Comparison of ENCODE assay signal across 2 cellular contexts in the genomic region with DNA sequence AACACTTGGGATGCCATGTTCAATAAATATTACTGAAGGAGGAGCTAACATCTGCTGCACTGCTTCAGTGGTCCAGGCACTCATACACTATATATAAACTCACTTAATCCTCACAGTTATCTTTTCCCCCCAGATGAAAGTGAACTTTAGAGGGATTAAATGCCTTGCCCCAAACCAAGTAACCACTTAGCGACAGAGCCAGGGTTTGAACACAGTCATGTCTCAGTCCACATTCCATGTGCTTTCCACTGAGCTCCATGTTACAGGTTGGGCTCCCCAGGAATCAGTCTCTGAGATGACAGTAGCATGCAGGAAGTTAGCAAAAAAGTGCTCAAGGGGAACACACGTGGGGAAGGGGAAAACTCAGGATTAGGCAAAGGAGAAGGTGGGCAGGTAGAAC.
TF ChIP-seq lines count a peak whose summit lies in the region.

No MANE protein-coding gene starts in this region.

TF ChIP-seq in IMR-90, 13 proteins besides CTCF, POLR2A, EP300 and RAD21 (continued from another document):
- no peak for TF ChIP-seq MAZ (IDR thresholded peaks at IDR 0.05; ENCODE audit: borderline replicate concordance, low read depth, low read length)
- no peak for TF ChIP-seq MXI1 (IDR thresholded peaks at IDR 0.05; ENCODE audit: borderline replicate concordance, low read depth, low read length)
- TF ChIP-seq, protein P1, sequence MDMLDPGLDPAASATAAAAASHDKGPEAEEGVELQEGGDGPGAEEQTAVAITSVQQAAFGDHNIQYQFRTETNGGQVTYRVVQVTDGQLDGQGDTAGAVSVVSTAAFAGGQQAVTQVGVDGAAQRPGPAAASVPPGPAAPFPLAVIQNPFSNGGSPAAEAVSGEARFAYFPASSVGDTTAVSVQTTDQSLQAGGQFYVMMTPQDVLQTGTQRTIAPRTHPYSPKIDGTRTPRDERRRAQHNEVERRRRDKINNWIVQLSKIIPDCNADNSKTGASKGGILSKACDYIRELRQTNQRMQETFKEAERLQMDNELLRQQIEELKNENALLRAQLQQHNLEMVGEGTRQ (IDR thresholded peaks at IDR 0.05; ENCODE audit: low read depth, low read length) = no peak
- no peak for TF ChIP-seq BHLHE40 (IDR thresholded peaks at IDR 0.05; ENCODE audit: low read depth, low read length)
- no peak for TF ChIP-seq CEBPB (IDR thresholded peaks at IDR 0.05; ENCODE audit: low read depth, low read length)
- no peak for TF ChIP-seq RFX5 (IDR thresholded peaks at IDR 0.05; ENCODE audit: low read depth, low read length)
- no peak for TF ChIP-seq FOS (IDR thresholded peaks at IDR 0.05; ENCODE audit: low read depth, low read length)
- no peak for TF ChIP-seq MAFK (IDR thresholded peaks at IDR 0.05; ENCODE audit: low read depth, low read length)
- TF ChIP-seq SMC3 (IDR thresholded peaks at IDR 0.05; ENCODE audit: low read depth, low read length) = no peak
- no peak for TF ChIP-seq NFE2L2 (IDR thresholded peaks at IDR 0.05; ENCODE audit: low read depth, low read length)
- TF ChIP-seq CHD1 (IDR thresholded peaks at IDR 0.05; ENCODE audit: low read depth, low read length) = no peak
- TF ChIP-seq, protein P2, sequence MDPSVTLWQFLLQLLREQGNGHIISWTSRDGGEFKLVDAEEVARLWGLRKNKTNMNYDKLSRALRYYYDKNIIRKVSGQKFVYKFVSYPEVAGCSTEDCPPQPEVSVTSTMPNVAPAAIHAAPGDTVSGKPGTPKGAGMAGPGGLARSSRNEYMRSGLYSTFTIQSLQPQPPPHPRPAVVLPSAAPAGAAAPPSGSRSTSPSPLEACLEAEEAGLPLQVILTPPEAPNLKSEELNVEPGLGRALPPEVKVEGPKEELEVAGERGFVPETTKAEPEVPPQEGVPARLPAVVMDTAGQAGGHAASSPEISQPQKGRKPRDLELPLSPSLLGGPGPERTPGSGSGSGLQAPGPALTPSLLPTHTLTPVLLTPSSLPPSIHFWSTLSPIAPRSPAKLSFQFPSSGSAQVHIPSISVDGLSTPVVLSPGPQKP (IDR thresholded peaks at IDR 0.05; ENCODE audit: borderline replicate concordance, low read depth, low read length) = no peak

TF ChIP-seq in WTC11, 78 proteins besides CTCF, POLR2A, EP300 and RAD21:
- TF ChIP-seq, protein P3, sequence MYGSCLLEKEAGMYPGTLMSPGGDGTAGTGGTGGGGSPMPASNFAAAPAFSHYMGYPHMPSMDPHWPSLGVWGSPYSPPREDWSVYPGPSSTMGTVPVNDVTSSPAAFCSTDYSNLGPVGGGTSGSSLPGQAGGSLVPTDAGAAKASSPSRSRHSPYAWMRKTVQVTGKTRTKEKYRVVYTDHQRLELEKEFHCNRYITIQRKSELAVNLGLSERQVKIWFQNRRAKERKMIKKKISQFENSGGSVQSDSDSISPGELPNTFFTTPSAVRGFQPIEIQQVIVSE (CRISPR knock-in tag; IDR thresholded peaks at IDR 0.05; ENCODE audit: borderline replicate concordance) = no peak
- TF ChIP-seq GTF2I (CRISPR knock-in tag; conservative IDR thresholded peaks at IDR 0.05) (no peak), NR3C1 (CRISPR knock-in tag; conservative IDR thresholded peaks at IDR 0.05; ENCODE audit: low read depth) (no peak), NFATC4 (CRISPR knock-in tag; IDR thresholded peaks at IDR 0.05) (no peak), SP1 (CRISPR knock-in tag; conservative IDR thresholded peaks at IDR 0.05) (no peak), FOXJ3 (CRISPR knock-in tag; IDR thresholded peaks at IDR 0.05; ENCODE audit: borderline replicate concordance) (no peak), ATF1 (CRISPR knock-in tag; IDR thresholded peaks at IDR 0.05) (no peak), FOXK1 (CRISPR knock-in tag; IDR thresholded peaks at IDR 0.05) (no peak), JUN (CRISPR knock-in tag; IDR thresholded peaks at IDR 0.05) (no peak), CREB1 (CRISPR knock-in tag; IDR thresholded peaks at IDR 0.05) (no peak)
- TF ChIP-seq, protein P1 (CRISPR knock-in tag; IDR thresholded peaks at IDR 0.05) = no peak
- TF ChIP-seq, protein P4, sequence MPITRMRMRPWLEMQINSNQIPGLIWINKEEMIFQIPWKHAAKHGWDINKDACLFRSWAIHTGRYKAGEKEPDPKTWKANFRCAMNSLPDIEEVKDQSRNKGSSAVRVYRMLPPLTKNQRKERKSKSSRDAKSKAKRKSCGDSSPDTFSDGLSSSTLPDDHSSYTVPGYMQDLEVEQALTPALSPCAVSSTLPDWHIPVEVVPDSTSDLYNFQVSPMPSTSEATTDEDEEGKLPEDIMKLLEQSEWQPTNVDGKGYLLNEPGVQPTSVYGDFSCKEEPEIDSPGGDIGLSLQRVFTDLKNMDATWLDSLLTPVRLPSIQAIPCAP (CRISPR knock-in tag; IDR thresholded peaks at IDR 0.05) = no peak
- TF ChIP-seq, protein P5, sequence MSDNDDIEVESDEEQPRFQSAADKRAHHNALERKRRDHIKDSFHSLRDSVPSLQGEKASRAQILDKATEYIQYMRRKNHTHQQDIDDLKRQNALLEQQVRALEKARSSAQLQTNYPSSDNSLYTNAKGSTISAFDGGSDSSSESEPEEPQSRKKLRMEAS (CRISPR knock-in tag; IDR thresholded peaks at IDR 0.05) = no peak
- TF ChIP-seq, protein P6, sequence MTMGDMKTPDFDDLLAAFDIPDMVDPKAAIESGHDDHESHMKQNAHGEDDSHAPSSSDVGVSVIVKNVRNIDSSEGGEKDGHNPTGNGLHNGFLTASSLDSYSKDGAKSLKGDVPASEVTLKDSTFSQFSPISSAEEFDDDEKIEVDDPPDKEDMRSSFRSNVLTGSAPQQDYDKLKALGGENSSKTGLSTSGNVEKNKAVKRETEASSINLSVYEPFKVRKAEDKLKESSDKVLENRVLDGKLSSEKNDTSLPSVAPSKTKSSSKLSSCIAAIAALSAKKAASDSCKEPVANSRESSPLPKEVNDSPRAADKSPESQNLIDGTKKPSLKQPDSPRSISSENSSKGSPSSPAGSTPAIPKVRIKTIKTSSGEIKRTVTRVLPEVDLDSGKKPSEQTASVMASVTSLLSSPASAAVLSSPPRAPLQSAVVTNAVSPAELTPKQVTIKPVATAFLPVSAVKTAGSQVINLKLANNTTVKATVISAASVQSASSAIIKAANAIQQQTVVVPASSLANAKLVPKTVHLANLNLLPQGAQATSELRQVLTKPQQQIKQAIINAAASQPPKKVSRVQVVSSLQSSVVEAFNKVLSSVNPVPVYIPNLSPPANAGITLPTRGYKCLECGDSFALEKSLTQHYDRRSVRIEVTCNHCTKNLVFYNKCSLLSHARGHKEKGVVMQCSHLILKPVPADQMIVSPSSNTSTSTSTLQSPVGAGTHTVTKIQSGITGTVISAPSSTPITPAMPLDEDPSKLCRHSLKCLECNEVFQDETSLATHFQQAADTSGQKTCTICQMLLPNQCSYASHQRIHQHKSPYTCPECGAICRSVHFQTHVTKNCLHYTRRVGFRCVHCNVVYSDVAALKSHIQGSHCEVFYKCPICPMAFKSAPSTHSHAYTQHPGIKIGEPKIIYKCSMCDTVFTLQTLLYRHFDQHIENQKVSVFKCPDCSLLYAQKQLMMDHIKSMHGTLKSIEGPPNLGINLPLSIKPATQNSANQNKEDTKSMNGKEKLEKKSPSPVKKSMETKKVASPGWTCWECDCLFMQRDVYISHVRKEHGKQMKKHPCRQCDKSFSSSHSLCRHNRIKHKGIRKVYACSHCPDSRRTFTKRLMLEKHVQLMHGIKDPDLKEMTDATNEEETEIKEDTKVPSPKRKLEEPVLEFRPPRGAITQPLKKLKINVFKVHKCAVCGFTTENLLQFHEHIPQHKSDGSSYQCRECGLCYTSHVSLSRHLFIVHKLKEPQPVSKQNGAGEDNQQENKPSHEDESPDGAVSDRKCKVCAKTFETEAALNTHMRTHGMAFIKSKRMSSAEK (CRISPR knock-in tag; IDR thresholded peaks at IDR 0.05; ENCODE audit: borderline replicate concordance) = no peak
